ENCODE assay signal across 16 cellular contexts in genomic region chr20:21511485-21511849, GRCh38. TPM values are rescaled to one million over a fixed set of nuclear protein-coding genes. Genes with fewer than 3 reads are reported as not detected.
DNase-seq lines count a peak whose midpoint lies in the region; ATAC-seq and TF ChIP-seq lines count a peak whose summit lies in the region.
"Had no signal": no experiment of that assay in that cellular context is flagged by ENCODE, and none has a peak within 500 bp of the region (broad histone marks: within the 10 kb centered on the region; RNA-seq: fewer than 3 reads in every experiment).

No MANE protein-coding gene starts in this region.

- peak overlapping the region; percentile 35 for H3K4me3 Mint-ChIP-seq in progenitor cell of endocrine pancreas (ENCODE audit: low read depth)

- H3K9me3 ChIP-seq in SK-N-MC (ENCODE audit: low read depth, low read length) (no peaks in the 10 kb centered on the region), endocrine pancreas (ENCODE audit: control insufficient read depth, low read length) (no peaks in the 10 kb centered on the region)
- H3K9me3 ChIP-seq: A549, transverse colon had no signal

- H3K4me1 Mint-ChIP-seq in progenitor cell of endocrine pancreas (ENCODE audit: low read depth), result peaks cover 16% of the 10 kb centered on the region

- H3K4me1 ChIP-seq in endocrine pancreas (ENCODE audit: control insufficient read depth, insufficient read depth, low read length), result no peaks in the 10 kb centered on the region

- H3K4me3 ChIP-seq in SK-N-MC (peak overlapping the region; percentile 93), endocrine pancreas (ENCODE audit: control insufficient read depth, insufficient read depth, low read length) (peak overlapping the region; percentile 88)

- H3K27me3 Mint-ChIP-seq in progenitor cell of endocrine pancreas, result peaks cover 87% of the 10 kb centered on the region

- no peak for ATAC-seq in HG03095 (IDR thresholded peaks at IDR 0.05; ENCODE audit: unreplicated experiment)
- ATAC-seq: esophagus mucosa had no signal

- peak overlapping the region; percentile 98 for H3K27ac ChIP-seq in SK-N-MC
- H3K27ac ChIP-seq: A549, transverse colon had no signal

- no peaks in the 10 kb centered on the region for H3K9me3 Mint-ChIP-seq in progenitor cell of endocrine pancreas (ENCODE audit: low read depth)

- H3K36me3 Mint-ChIP-seq in progenitor cell of endocrine pancreas (ENCODE audit: insufficient read depth), result no peaks in the 10 kb centered on the region

- H3K36me3 ChIP-seq in SK-N-MC (ENCODE audit: insufficient read depth, low read length) (peaks cover 52% of the 10 kb centered on the region), endocrine pancreas (ENCODE audit: control insufficient read depth, insufficient read depth, low read length) (peaks cover 3% of the 10 kb centered on the region)
- H3K36me3 ChIP-seq: transverse colon had no signal

- DNase-seq in activated CD4-positive, alpha-beta T cell treated with anti-CD3 and anti-CD28 coated beads for 48 hours, result peak; percentile 10
- no peak for DNase-seq in activated CD4-positive, alpha-beta T cell treated with anti-CD3 and anti-CD28 coated beads for 1 hour
- DNase-seq in SK-N-MC (ENCODE audit: low read depth, low spot score) (no peak), progenitor cell of endocrine pancreas (ENCODE audit: low spot score, unreplicated experiment) (no peak), HPDE6-E6E7 (ENCODE audit: extremely low spot score) (no peak), AG08396 (ENCODE audit: low spot score) (no peak)
- DNase-seq: IMR-90; NCI-H1092 treated with DMSO at 0.1 percent for 48 hours; OCI-M1; stimulated activated CD4-positive, alpha-beta T cell treated with anti-CD3 and anti-CD28 coated beads, Interleukin-12 subunit alpha, Interleukin-12 subunit beta, amount 100 ng/mL, for 4 hours; transverse colon had no signal

- peak overlapping the region; percentile 91 for H3K9ac ChIP-seq in SK-N-MC (ENCODE audit: insufficient read length)
- H3K9ac ChIP-seq in endocrine pancreas (ENCODE audit: control insufficient read depth, insufficient read depth, low read length), result peak overlapping the region; percentile 65

- no peak for TF ChIP-seq CTCF in progenitor cell of endocrine pancreas (IDR thresholded peaks at IDR 0.05; ENCODE audit: unreplicated experiment)

- peak overlapping the region; percentile 69 for H3K27ac Mint-ChIP-seq in progenitor cell of endocrine pancreas

- H3K27me3 ChIP-seq in endocrine pancreas (ENCODE audit: control insufficient read depth, insufficient read depth, low read length), result no peaks in the 10 kb centered on the region

RNA-seq across cellular contexts. Expression of gene NKX2-2, which starts 2.4 kb away (rescaled TPM):
- 15.5 and 16.1 TPM in 2 replicates for total RNA-seq in progenitor cell of endocrine pancreas
- total RNA-seq: esophagus mucosa, IMR-90, lower leg skin had no signal
